ENCODE assay signal across 1 cellular context in genomic region chr1:62237950-62238374, GRCh38.
A peak's percentile ranks its signal among the peaks of the same experiment; 100 is the strongest.
TF ChIP-seq lines count a peak whose summit lies in the region.

No MANE protein-coding gene starts in this region.

TF ChIP-seq in HepG2, 621 proteins besides CTCF, POLR2A, EP300 and RAD21 (continued from another document and continues in another):
- TF ChIP-seq ZSCAN5A (CRISPR knock-in tag; IDR thresholded peaks at IDR 0.05; ENCODE audit: borderline replicate concordance) (peak; percentile 59; the same call in 1 of the 2 replicates), CENPT (CRISPR knock-in tag; IDR thresholded peaks at IDR 0.05; ENCODE audit: low read depth) (no peak), PHB2 (IDR thresholded peaks at IDR 0.05; ENCODE audit: partially characterized antibody) (no peak), ZNF34 (CRISPR knock-in tag; IDR thresholded peaks at IDR 0.05; ENCODE audit: borderline replicate concordance) (no peak), SRSF1 (optimal IDR thresholded peaks at IDR 0.05; ENCODE audit: low read depth, low read length) (no peak), TAF15 (IDR thresholded peaks at IDR 0.05; ENCODE audit: low read depth, low read length, poor library complexity, severe bottlenecking) (no peak), RAD51 (IDR thresholded peaks at IDR 0.05; ENCODE audit: borderline replicate concordance) (no peak), SNAPC5 (CRISPR knock-in tag; IDR thresholded peaks at IDR 0.05; ENCODE audit: borderline replicate concordance) (peak; percentile 89; the same call in 1 of the 2 replicates), GMEB1 (CRISPR knock-in tag; IDR thresholded peaks at IDR 0.05; ENCODE audit: borderline replicate concordance) (0 out of 2 replicates have a peak, but pooled peaks have one; percentile 26), ZNF3 (CRISPR knock-in tag; IDR thresholded peaks at IDR 0.05) (no peak), ZNF557 (CRISPR knock-in tag; IDR thresholded peaks at IDR 0.05) (no peak; the same call in 1 of the 2 replicates), ZNF629 (CRISPR knock-in tag; conservative IDR thresholded peaks at IDR 0.05) (0 out of 2 replicates have a peak, but pooled peaks have one; percentile 18), GPBP1L1 (CRISPR knock-in tag; IDR thresholded peaks at IDR 0.05) (no peak), MAF1 (CRISPR knock-in tag; IDR thresholded peaks at IDR 0.05; ENCODE audit: borderline replicate concordance) (no peak), BRF2 (CRISPR knock-in tag; IDR thresholded peaks at IDR 0.05) (0 out of 2 replicates have a peak, but pooled peaks have one; percentile 38), NFE2 (CRISPR knock-in tag; IDR thresholded peaks at IDR 0.05) (no peak), MAZ (IDR thresholded peaks at IDR 0.05; ENCODE audit: borderline replicate concordance, low read depth, low read length) (no peak), MAZ (CRISPR knock-in tag; IDR thresholded peaks at IDR 0.05; ENCODE audit: low read depth) (no peak), ELF1 (CRISPR knock-in tag; IDR thresholded peaks at IDR 0.05) (no peak), STAG1 (CRISPR knock-in tag; IDR thresholded peaks at IDR 0.05) (peak; percentile 21; the same call in 1 of the 2 replicates), ZNF589 (CRISPR knock-in tag; conservative IDR thresholded peaks at IDR 0.05) (no peak), U2AF2 (IDR thresholded peaks at IDR 0.05; ENCODE audit: low read depth, low read length) (no peak), DDIT3 (CRISPR knock-in tag; IDR thresholded peaks at IDR 0.05) (no peak), ZNF326 (CRISPR knock-in tag; IDR thresholded peaks at IDR 0.05; ENCODE audit: borderline replicate concordance) (no peak), ZBTB26 (CRISPR knock-in tag; IDR thresholded peaks at IDR 0.05; ENCODE audit: borderline replicate concordance) (no peak), ZNF556 (CRISPR knock-in tag; IDR thresholded peaks at IDR 0.05; ENCODE audit: borderline replicate concordance) (peak; percentile 60; the same call in 1 of the 2 replicates), NR2F1 (CRISPR knock-in tag; IDR thresholded peaks at IDR 0.05) (peak; percentile 87 to 97), ZNF550 (CRISPR knock-in tag; IDR thresholded peaks at IDR 0.05; ENCODE audit: borderline replicate concordance) (no peak), ZNF430 (CRISPR knock-in tag; IDR thresholded peaks at IDR 0.05) (peak; percentile 69; the same call in 1 of the 2 replicates), ZNF766 (CRISPR knock-in tag; IDR thresholded peaks at IDR 0.05; ENCODE audit: borderline replicate concordance) (no peak), KDM6A (CRISPR knock-in tag; IDR thresholded peaks at IDR 0.05; ENCODE audit: low read depth) (peak; percentile 92), MEIS2 (CRISPR knock-in tag; IDR thresholded peaks at IDR 0.05) (peak; percentile 76; the same call in 1 of the 2 replicates), SMAD3 (CRISPR knock-in tag; IDR thresholded peaks at IDR 0.05) (no peak), TARDBP (CRISPR knock-in tag; IDR thresholded peaks at IDR 0.05) (peak; percentile 89), HNRNPK (IDR thresholded peaks at IDR 0.05; ENCODE audit: low read depth, low read length, poor library complexity, severe bottlenecking) (no peak), TFDP1 (CRISPR knock-in tag; IDR thresholded peaks at IDR 0.05; ENCODE audit: borderline replicate concordance) (no peak), GATAD2A (CRISPR knock-in tag; IDR thresholded peaks at IDR 0.05) (peak; percentile 86), ZNF720 (CRISPR knock-in tag; IDR thresholded peaks at IDR 0.05) (no peak), ZNF280B (CRISPR knock-in tag; IDR thresholded peaks at IDR 0.05; ENCODE audit: borderline replicate concordance) (no peak), ZBTB38 (CRISPR knock-in tag; IDR thresholded peaks at IDR 0.05) (0 out of 2 replicates have a peak, but pooled peaks have one; percentile 45), SNRNP70 (IDR thresholded peaks at IDR 0.05; ENCODE audit: low read depth, low read length) (no peak), NKX3-1 (CRISPR knock-in tag; IDR thresholded peaks at IDR 0.05) (no peak), MED1 (CRISPR knock-in tag; IDR thresholded peaks at IDR 0.05) (peak; percentile 87), ZNF142 (CRISPR knock-in tag; IDR thresholded peaks at IDR 0.05) (no peak; the same call in 1 of the 2 replicates), FOXA3 (CRISPR knock-in tag; IDR thresholded peaks at IDR 0.05) (peak; percentile 75; the same call in 1 of the 2 replicates), TFE3 (CRISPR knock-in tag; IDR thresholded peaks at IDR 0.05) (peak; percentile 79; the same call in 1 of the 2 replicates), PTBP1 (IDR thresholded peaks at IDR 0.05; ENCODE audit: low read depth, low read length, poor library complexity, severe bottlenecking) (no peak), ZNF790 (CRISPR knock-in tag; IDR thresholded peaks at IDR 0.05; ENCODE audit: borderline replicate concordance) (no peak), ZNF10 (CRISPR knock-in tag; IDR thresholded peaks at IDR 0.05; ENCODE audit: borderline replicate concordance, low read depth) (no peak), ZNF780A (CRISPR knock-in tag; IDR thresholded peaks at IDR 0.05) (no peak), ZNF678 (CRISPR knock-in tag; IDR thresholded peaks at IDR 0.05) (no peak)
